ENCODE assay signal across 8 cellular contexts in the genomic region with DNA sequence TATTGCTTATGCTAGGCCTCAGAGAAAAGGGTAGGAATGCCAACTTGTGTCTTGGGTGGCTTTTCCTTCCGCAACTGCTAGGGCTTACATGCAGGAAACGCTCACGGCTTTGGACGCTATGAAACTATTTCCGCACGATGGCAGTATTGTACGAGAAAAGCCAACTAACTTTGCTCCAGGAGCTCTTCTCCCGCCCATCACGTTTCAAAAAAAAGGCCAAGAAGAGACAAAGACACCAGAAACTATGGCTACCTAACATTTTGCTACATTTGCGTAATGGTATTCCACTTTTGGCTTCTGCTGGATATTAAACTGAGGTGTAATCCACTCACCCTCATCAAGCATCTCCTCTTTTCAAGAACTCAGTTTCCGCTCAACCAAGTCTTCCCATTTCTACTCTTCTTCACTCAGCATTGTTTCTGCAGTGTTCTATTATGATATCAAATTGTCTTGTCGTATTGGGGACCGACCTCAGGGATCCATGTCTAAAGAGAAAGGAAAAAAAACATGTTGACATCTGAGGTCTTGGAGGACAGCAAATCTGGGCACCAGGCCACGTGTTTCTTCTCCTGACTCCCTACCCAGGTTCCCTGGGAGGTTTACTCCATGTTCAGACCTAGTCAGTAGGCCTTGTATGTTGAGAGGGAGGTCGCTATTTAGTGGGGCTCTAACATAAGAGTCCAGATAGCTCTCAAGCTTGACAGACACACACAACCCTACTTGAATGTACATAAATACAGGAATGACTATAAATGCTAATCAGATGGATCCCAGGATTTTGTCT.
A peak's percentile ranks its signal among the peaks of the same experiment; 100 is the strongest.
DNase-seq lines count a peak whose midpoint lies in the region; ATAC-seq and TF ChIP-seq lines count a peak whose summit lies in the region.

No MANE protein-coding gene starts in this region.

- H3K4me3 ChIP-seq in fibroblast of the aortic adventitia (ENCODE audit: low read depth, low read length): peak overlapping the region; percentile 19

- H3K4me1 Mint-ChIP-seq in activated naive CD8-positive, alpha-beta T cell treated with anti-CD3 and anti-CD28 coated beads, Interleukin-2, amount 50 U/mL, for 24 hours: no peaks in the 10 kb centered on the region

- peak overlapping the region; percentile 81 for H3K27ac ChIP-seq in 22Rv1

- H3K27ac Mint-ChIP-seq in activated naive CD8-positive, alpha-beta T cell treated with anti-CD3 and anti-CD28 coated beads, Interleukin-2, amount 50 U/mL, for 24 hours: no peak overlapping the region

- no peaks in the 10 kb centered on the region for H3K9me3 Mint-ChIP-seq in activated naive CD8-positive, alpha-beta T cell treated with anti-CD3 and anti-CD28 coated beads, Interleukin-2, amount 50 U/mL, for 24 hours

- H3K36me3 Mint-ChIP-seq in activated naive CD8-positive, alpha-beta T cell treated with anti-CD3 and anti-CD28 coated beads, Interleukin-2, amount 50 U/mL, for 24 hours (ENCODE audit: low read depth): no peaks in the 10 kb centered on the region

- ATAC-seq in GM18907 (IDR thresholded peaks at IDR 0.05; ENCODE audit: unreplicated experiment) (peak; percentile 61), HG03520 (IDR thresholded peaks at IDR 0.05; ENCODE audit: unreplicated experiment) (no peak)
- ATAC-seq in activated naive CD8-positive, alpha-beta T cell treated with anti-CD3 and anti-CD28 coated beads, Interleukin-2, amount 50 U/mL, for 24 hours: no peak

- TF ChIP-seq CTCF in 22Rv1 (IDR thresholded peaks at IDR 0.05) (peak; percentile 34), fibroblast of the aortic adventitia (IDR thresholded peaks at IDR 0.05; ENCODE audit: insufficient read depth, low read length) (peak; percentile 50)

- peak; percentile 54 for DNase-seq in NOMO-1 treated with dmso at 0.1 percent for 144 hours (lab: John Stamatoyannopoulos, UW; ENCODE audit: unreplicated experiment)
- DNase-seq in fibroblast of the aortic adventitia (ENCODE audit: low read depth): peak; percentile 97
- no peak for DNase-seq in activated CD4-positive, alpha-beta T cell treated with anti-CD3 and anti-CD28 coated beads, Interleukin-2, amount 50 U/mL, for 48 hours
- DNase-seq in NCI-H1436 treated with DMSO at 0.1 percent for 48 hours (lab: John Stamatoyannopoulos, UW): no peak
- no peak for DNase-seq in activated naive CD8-positive, alpha-beta T cell treated with anti-CD3 and anti-CD28 coated beads, Interleukin-2, amount 50 U/mL, for 24 hours

- H3K4me3 Mint-ChIP-seq in activated naive CD8-positive, alpha-beta T cell treated with anti-CD3 and anti-CD28 coated beads, Interleukin-2, amount 50 U/mL, for 24 hours: no peak overlapping the region

- no peaks in the 10 kb centered on the region for H3K27me3 Mint-ChIP-seq in activated naive CD8-positive, alpha-beta T cell treated with anti-CD3 and anti-CD28 coated beads, Interleukin-2, amount 50 U/mL, for 24 hours

Comparison
In these comparisons a context has a peak if more than half of its experiments do, and no peak if none do; other contexts are left out.
1. DNase-seq: peak in NOMO-1 treated with dmso at 0.1 percent for 144 hours (single experiment) and fibroblast of the aortic adventitia (single experiment); none in activated CD4-positive, alpha-beta T cell treated with anti-CD3 and anti-CD28 coated beads, Interleukin-2, amount 50 U/mL, for 48 hours (0 of 2), NCI-H1436 treated with DMSO at 0.1 percent for 48 hours (single experiment) and activated naive CD8-positive, alpha-beta T cell treated with anti-CD3 and anti-CD28 coated beads, Interleukin-2, amount 50 U/mL, for 24 hours (single experiment).